In genomic region chrX:368811-369562, GRCh38 we compare ENCODE assay signal across 1 cellular context.
TF ChIP-seq lines count a peak whose summit lies in the region.

No MANE protein-coding gene starts in this region.

TF ChIP-seq in H1, 55 proteins besides CTCF, POLR2A, EP300 and RAD21:
- TF ChIP-seq CBX5 (IDR thresholded peaks at IDR 0.05; ENCODE audit: low read depth, low read length) = no peak
- 0 out of 2 replicates have a peak, but pooled peaks have one; percentile 33 for TF ChIP-seq TAF1 (IDR thresholded peaks at IDR 0.05; ENCODE audit: low read depth, low read length)
